Comparison of ENCODE assay signal across 10 cellular contexts in the genomic region with DNA sequence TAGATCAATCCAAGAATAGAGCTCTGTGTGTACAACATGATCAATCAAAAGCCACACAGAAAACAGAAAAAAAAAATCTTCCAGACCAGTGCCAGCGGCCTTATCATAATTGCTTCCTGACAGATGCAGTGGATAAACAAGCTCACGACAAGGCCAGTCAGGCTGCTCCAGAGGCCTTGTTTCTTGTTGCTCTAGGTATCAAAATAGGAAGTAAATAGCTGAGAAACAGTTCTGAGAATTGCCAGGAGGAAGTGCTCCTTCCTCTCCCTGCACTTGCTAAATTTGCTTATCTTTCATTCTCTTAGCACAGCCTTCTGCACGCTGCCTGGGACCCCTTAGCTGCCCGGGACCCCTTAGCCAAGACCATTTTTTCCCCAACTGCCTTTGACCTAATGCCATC.
A peak's percentile ranks its signal among the peaks of the same experiment; 100 is the strongest.
DNase-seq lines count a peak whose midpoint lies in the region; ATAC-seq, FAIRE-seq and TF ChIP-seq lines count a peak whose summit lies in the region.
"Had no signal": no experiment of that assay in that cellular context is flagged by ENCODE, and none has a peak within 500 bp of the region (broad histone marks: within the 10 kb centered on the region; RNA-seq: fewer than 3 reads in every experiment).

No MANE protein-coding gene starts in this region.

- H3K27ac ChIP-seq in left lung, result no peak overlapping the region
- H3K27ac ChIP-seq: GM23248 had no signal

- peak; percentile 5 for DNase-seq in GM12891 (ENCODE audit: insufficient read length, low spot score)
- peak; percentile 90 for DNase-seq in MV-4-11 (lab: John Stamatoyannopoulos, UW)
- DNase-seq in left lung, result no peak
- DNase-seq in NK-92 (lab: John Stamatoyannopoulos, UW; ENCODE audit: unreplicated experiment), result no peak
- no peak for DNase-seq in RKO (ENCODE audit: low spot score)
- DNase-seq in activated gamma-delta T cell (lab: John Stamatoyannopoulos, UW), result no peak
- DNase-seq: amniotic stem cell, GM23248 had no signal

- no peaks in the 10 kb centered on the region for H3K27me3 ChIP-seq in left lung

- peak; percentile 5 for FAIRE-seq in GM12891 (lab: Jason Lieb, UNC)

- TF ChIP-seq POLR2A in GM12891 (IDR thresholded peaks at IDR 0.05; ENCODE audit: low read depth, low read length), result no peak

- peak; percentile 59 for ATAC-seq in GM21529 (IDR thresholded peaks at IDR 0.05; ENCODE audit: unreplicated experiment)
- peak; percentile 61 for ATAC-seq in left lung
- no peak for ATAC-seq in activated CD4-positive, CD25-positive, alpha-beta regulatory T cell treated with anti-CD3 and anti-CD28 coated beads, Interleukin-2, amount 50 U/mL, for 24 hours

- H3K36me3 ChIP-seq in left lung, result no peaks in the 10 kb centered on the region

- no peak overlapping the region for H3K4me3 ChIP-seq in left lung
- H3K4me3 ChIP-seq: GM23248 had no signal

- intact Hi-C loops in left lung (cut with DNase I), result no loop called here

- H3K4me1 ChIP-seq in left lung, result no peaks in the 10 kb centered on the region

- no peaks in the 10 kb centered on the region for H3K9me3 ChIP-seq in left lung

- TF ChIP-seq CTCF in left lung (IDR thresholded peaks at IDR 0.05), result no peak

TF ChIP-seq in GM12891, 5 proteins besides CTCF, POLR2A, EP300 and RAD21:
- no peak for TF ChIP-seq PAX5 (IDR thresholded peaks at IDR 0.05; ENCODE audit: insufficient read depth, low read length, severe bottlenecking)
- peak; percentile 82; the same call in 1 of the 2 replicates for TF ChIP-seq SPI1 (IDR thresholded peaks at IDR 0.05; ENCODE audit: low read depth, low read length)

Comparison
In these comparisons a context has a peak if more than half of its experiments do, and no peak if none do; other contexts are left out.
1. DNase-seq: peak in GM12891 (single experiment) and MV-4-11 (single experiment); none in left lung (0 of 2), NK-92 (single experiment), RKO (single experiment) and activated gamma-delta T cell (single experiment).
2. ATAC-seq: peak in GM21529 (single experiment) and left lung (single experiment); none in activated CD4-positive, CD25-positive, alpha-beta regulatory T cell treated with anti-CD3 and anti-CD28 coated beads, Interleukin-2, amount 50 U/mL, for 24 hours (0 of 2).